Comparison of ENCODE assay signal across 8 cellular contexts in genomic region chr12:93135286-93136239, GRCh38.
A peak's percentile ranks its signal among the peaks of the same experiment; 100 is the strongest.
DNase-seq lines count a peak whose midpoint lies in the region; ATAC-seq and TF ChIP-seq lines count a peak whose summit lies in the region.

No MANE protein-coding gene starts in this region.

- no peaks in the 10 kb centered on the region for H3K27me3 Mint-ChIP-seq in activated CD4-positive, alpha-beta T cell treated with anti-CD3 and anti-CD28 coated beads, Interleukin-2, amount 10 ng/mL, durations not matched to agents 24 days and 14 days

- H3K27ac ChIP-seq in smooth muscle cell (ENCODE audit: low read depth), result peak overlapping the region; percentile 25

- H3K27ac Mint-ChIP-seq in activated CD4-positive, alpha-beta T cell treated with anti-CD3 and anti-CD28 coated beads, Interleukin-2, amount 10 ng/mL, durations not matched to agents 24 days and 14 days, result peak overlapping the region; percentile 10

- no peak overlapping the region for H3K4me3 Mint-ChIP-seq in activated CD4-positive, alpha-beta T cell treated with anti-CD3 and anti-CD28 coated beads, Interleukin-2, amount 10 ng/mL, durations not matched to agents 24 days and 14 days

- H3F3A ChIP-seq in smooth muscle cell (ENCODE audit: low read depth), result peaks cover 6% of the 10 kb centered on the region

- H3K4me3 ChIP-seq in smooth muscle cell, result no peak overlapping the region

- H4K20me1 ChIP-seq in smooth muscle cell (ENCODE audit: low read depth), result no peaks in the 10 kb centered on the region

- no peaks in the 10 kb centered on the region for H3K36me3 ChIP-seq in smooth muscle cell (ENCODE audit: low read depth)

- ATAC-seq in HG03460 (IDR thresholded peaks at IDR 0.05; ENCODE audit: unreplicated experiment), result no peak

- intact Hi-C loops in activated CD4-positive, alpha-beta T cell treated with anti-CD3 and anti-CD28 coated beads, Interleukin-2, amount 10 ng/mL, durations not matched to agents 24 days and 14 days (cut with micrococcal nuclease), result loop anchor here (5.0 kb wide), 1 partner anchor 38 kb away; no protein-coding TSS in a partner anchor

- H3K79me2 ChIP-seq in smooth muscle cell (ENCODE audit: low read depth), result no peaks in the 10 kb centered on the region

- no peaks in the 10 kb centered on the region for H3K27me3 ChIP-seq in smooth muscle cell (ENCODE audit: low read depth)

- peak; percentile 59 for DNase-seq in activated CD4-positive, alpha-beta T cell treated with anti-CD3 and anti-CD28 coated beads, Interleukin-2, amount 10 ng/mL, durations not matched to agents 24 days and 14 days
- DNase-seq in activated CD4-positive, alpha-beta T cell treated with anti-CD3 and anti-CD28 coated beads, Interleukin-2, amount 50 U/mL, for 1 hour, result no peak
- peak; percentile 97 for DNase-seq in NCI-H2029 treated with DMSO at 0.1 percent for 48 hours (lab: John Stamatoyannopoulos, UW)
- DNase-seq in dermis blood vessel endothelial cell, result peak; percentile 82
- no peak for DNase-seq in smooth muscle cell (lab: John Stamatoyannopoulos, UW; ENCODE audit: unreplicated experiment)
- DNase-seq in SW 1271 (lab: John Stamatoyannopoulos, UW), result no peak
- no peak for DNase-seq in putamen (ENCODE audit: low spot score)

- H3K4me2 ChIP-seq in smooth muscle cell, result peak overlapping the region; percentile 35

- no peaks in the 10 kb centered on the region for H3K9me3 ChIP-seq in smooth muscle cell (replicated peaks; ENCODE audit: low read depth)

- peaks cover 18% of the 10 kb centered on the region for H3K4me1 Mint-ChIP-seq in activated CD4-positive, alpha-beta T cell treated with anti-CD3 and anti-CD28 coated beads, Interleukin-2, amount 10 ng/mL, durations not matched to agents 24 days and 14 days

- no peaks in the 10 kb centered on the region for H3K9me3 Mint-ChIP-seq in activated CD4-positive, alpha-beta T cell treated with anti-CD3 and anti-CD28 coated beads, Interleukin-2, amount 10 ng/mL, durations not matched to agents 24 days and 14 days

- WGBS in smooth muscle cell (ENCODE audit: low lambda C conversion rate), result 65% methylated on average over 6 of the region's 6 CpGs

- H3K36me3 Mint-ChIP-seq in activated CD4-positive, alpha-beta T cell treated with anti-CD3 and anti-CD28 coated beads, Interleukin-2, amount 10 ng/mL, durations not matched to agents 24 days and 14 days (ENCODE audit: low read depth), result no peaks in the 10 kb centered on the region

- peak overlapping the region; percentile 58 for H2AFZ ChIP-seq in smooth muscle cell (ENCODE audit: low read depth)

- H3K4me1 ChIP-seq in smooth muscle cell (ENCODE audit: low read depth), result peaks cover 10% of the 10 kb centered on the region

- no peak for TF ChIP-seq CTCF in smooth muscle cell (IDR thresholded peaks at IDR 0.05; ENCODE audit: borderline replicate concordance, insufficient read depth, poor library complexity, severe bottlenecking)

- no peak overlapping the region for H3K9ac ChIP-seq in smooth muscle cell (ENCODE audit: low read depth)

Comparison
In these comparisons a context has a peak if more than half of its experiments do, and no peak if none do; other contexts are left out.
1. DNase-seq: peak in activated CD4-positive, alpha-beta T cell treated with anti-CD3 and anti-CD28 coated beads, Interleukin-2, amount 10 ng/mL, durations not matched to agents 24 days and 14 days (single experiment), NCI-H2029 treated with DMSO at 0.1 percent for 48 hours (single experiment) and dermis blood vessel endothelial cell (single experiment); none in activated CD4-positive, alpha-beta T cell treated with anti-CD3 and anti-CD28 coated beads, Interleukin-2, amount 50 U/mL, for 1 hour (single experiment), smooth muscle cell (single experiment), SW 1271 (0 of 2) and putamen (single experiment).